In the genomic region with DNA sequence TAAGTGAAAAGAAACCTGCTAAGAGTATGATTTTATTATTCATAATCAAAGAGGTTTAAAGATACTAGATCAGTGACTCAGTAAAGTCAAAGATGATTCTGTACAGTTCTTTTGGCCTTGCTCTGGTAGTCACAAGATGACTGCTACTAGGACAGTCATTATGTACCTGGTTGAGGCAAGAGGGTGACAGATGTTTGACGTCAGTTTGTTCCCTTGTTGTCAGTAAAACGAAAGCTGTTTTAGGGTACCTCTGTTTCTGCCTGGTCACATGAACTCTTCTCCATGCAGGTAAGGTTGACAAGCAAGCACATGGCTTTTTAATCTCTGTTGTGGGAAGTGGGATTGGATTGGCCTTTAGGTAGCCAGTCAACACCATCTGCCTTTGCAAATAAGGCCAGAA, we compare ENCODE assay signal across 15 cellular contexts.
"Had no signal": no experiment of that assay in that cellular context is flagged by ENCODE, and none has a peak within 500 bp of the region (broad histone marks: within the 10 kb centered on the region; RNA-seq: fewer than 3 reads in every experiment).

No MANE protein-coding gene starts in this region.

- H3K4me3 ChIP-seq: ascending aorta, breast epithelium had no signal

- H3K27ac ChIP-seq: ascending aorta, breast epithelium, neutrophil had no signal

- H3K4me1 ChIP-seq: ascending aorta, breast epithelium had no signal

- H3K27me3 Mint-ChIP-seq: activated CD4-positive, alpha-beta T cell treated with anti-CD3 and anti-CD28 coated beads, Interleukin-2, amount 10 ng/mL, durations not matched to agents 24 days and 14 days; stimulated activated naive B cell treated with anti-CD40 and anti-IgM and Interleukin-4, amounts not matched to agents 10 μg/mL and 1 μg/mL and 100 μg/mL, for 72 hours; T-helper 17 cell; type B pancreatic cell had no signal

- H3K36me3 Mint-ChIP-seq: natural killer cell, type B pancreatic cell had no signal

- H3K4me3 Mint-ChIP-seq: activated CD4-positive, alpha-beta T cell treated with anti-CD3 and anti-CD28 coated beads, Interleukin-2, amount 10 ng/mL, durations not matched to agents 24 days and 14 days; activated naive CD4-positive, alpha-beta T cell treated with anti-CD3 and anti-CD28 coated beads for 36 hours; natural killer cell; stimulated activated naive B cell treated with anti-CD40 and anti-IgM and Interleukin-4, amounts not matched to agents 10 μg/mL and 1 μg/mL and 100 μg/mL, for 72 hours; T-helper 17 cell; type B pancreatic cell had no signal

- ATAC-seq: natural killer cell; stimulated activated naive B cell treated with anti-CD40 and anti-IgM and Interleukin-4, amounts not matched to agents 10 μg/mL and 1 μg/mL and 100 μg/mL, for 72 hours; T-helper 17 cell had no signal

- DNase-seq: activated CD4-positive, alpha-beta T cell treated with anti-CD3 and anti-CD28 coated beads, Interleukin-2, amount 10 ng/mL, durations not matched to agents 24 days and 14 days; activated naive CD4-positive, alpha-beta T cell treated with anti-CD3 and anti-CD28 coated beads for 36 hours; cerebellar nuclear complex; effector CD8-positive, alpha-beta T cell; foreskin melanocyte; mesenchymal stem cell; natural killer cell; stimulated activated CD4-positive, alpha-beta T cell treated with anti-CD3 and anti-CD28 coated beads, Interleukin-2, amount 100 ng/mL, for 48 hours; stimulated activated naive B cell treated with anti-CD40 and anti-IgM and Interleukin-4, amounts not matched to agents 10 μg/mL and 1 μg/mL and 100 μg/mL, for 72 hours; substantia nigra; T-helper 17 cell had no signal

- H3K36me3 ChIP-seq: ascending aorta, breast epithelium, neutrophil had no signal

- H3K9me3 ChIP-seq: ascending aorta, breast epithelium, neutrophil had no signal

- H3K27me3 ChIP-seq: ascending aorta, breast epithelium, neutrophil had no signal

- H3K9me3 Mint-ChIP-seq: activated naive CD4-positive, alpha-beta T cell treated with anti-CD3 and anti-CD28 coated beads for 36 hours; natural killer cell; stimulated activated naive B cell treated with anti-CD40 and anti-IgM and Interleukin-4, amounts not matched to agents 10 μg/mL and 1 μg/mL and 100 μg/mL, for 72 hours; type B pancreatic cell had no signal
